In genomic region chr4:8594097-8595038, GRCh38 we compare ENCODE assay signal across 1 cellular context.
TF ChIP-seq lines count a peak whose summit lies in the region.

No MANE protein-coding gene starts in this region.

TF ChIP-seq in SK-N-SH, 30 proteins besides CTCF, POLR2A, EP300 and RAD21 (continued from another document):
- TF ChIP-seq ZBTB33 (IDR thresholded peaks at IDR 0.05; ENCODE audit: borderline replicate concordance, low read depth) = no peak
- TF ChIP-seq, protein P1, sequence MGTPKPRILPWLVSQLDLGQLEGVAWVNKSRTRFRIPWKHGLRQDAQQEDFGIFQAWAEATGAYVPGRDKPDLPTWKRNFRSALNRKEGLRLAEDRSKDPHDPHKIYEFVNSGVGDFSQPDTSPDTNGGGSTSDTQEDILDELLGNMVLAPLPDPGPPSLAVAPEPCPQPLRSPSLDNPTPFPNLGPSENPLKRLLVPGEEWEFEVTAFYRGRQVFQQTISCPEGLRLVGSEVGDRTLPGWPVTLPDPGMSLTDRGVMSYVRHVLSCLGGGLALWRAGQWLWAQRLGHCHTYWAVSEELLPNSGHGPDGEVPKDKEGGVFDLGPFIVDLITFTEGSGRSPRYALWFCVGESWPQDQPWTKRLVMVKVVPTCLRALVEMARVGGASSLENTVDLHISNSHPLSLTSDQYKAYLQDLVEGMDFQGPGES (IDR thresholded peaks at IDR 0.05; ENCODE audit: low read depth, low read length) = no peak
- TF ChIP-seq SMC3 (IDR thresholded peaks at IDR 0.05; ENCODE audit: low read depth, low read length) = peak; percentile 70
- no peak for TF ChIP-seq FOXJ3 (CRISPR knock-in tag; IDR thresholded peaks at IDR 0.05)
- TF ChIP-seq MXI1 (IDR thresholded peaks at IDR 0.05; ENCODE audit: low read depth, low read length) = no peak
- no peak for TF ChIP-seq SIN3A (IDR thresholded peaks at IDR 0.05; ENCODE audit: borderline replicate concordance, low read depth, low read length)
- TF ChIP-seq REST (IDR thresholded peaks at IDR 0.05; ENCODE audit: low read depth, low read length) = 0 out of 2 replicates have a peak, but pooled peaks have one; percentile 41
- no peak for TF ChIP-seq TEAD4 (IDR thresholded peaks at IDR 0.05; ENCODE audit: borderline replicate concordance, insufficient read depth)
- TF ChIP-seq, protein P2, sequence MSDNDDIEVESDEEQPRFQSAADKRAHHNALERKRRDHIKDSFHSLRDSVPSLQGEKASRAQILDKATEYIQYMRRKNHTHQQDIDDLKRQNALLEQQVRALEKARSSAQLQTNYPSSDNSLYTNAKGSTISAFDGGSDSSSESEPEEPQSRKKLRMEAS (IDR thresholded peaks at IDR 0.05; ENCODE audit: low read depth) = no peak
- TF ChIP-seq RCOR1 (IDR thresholded peaks at IDR 0.05; ENCODE audit: low read length) = no peak
- TF ChIP-seq, protein P3, sequence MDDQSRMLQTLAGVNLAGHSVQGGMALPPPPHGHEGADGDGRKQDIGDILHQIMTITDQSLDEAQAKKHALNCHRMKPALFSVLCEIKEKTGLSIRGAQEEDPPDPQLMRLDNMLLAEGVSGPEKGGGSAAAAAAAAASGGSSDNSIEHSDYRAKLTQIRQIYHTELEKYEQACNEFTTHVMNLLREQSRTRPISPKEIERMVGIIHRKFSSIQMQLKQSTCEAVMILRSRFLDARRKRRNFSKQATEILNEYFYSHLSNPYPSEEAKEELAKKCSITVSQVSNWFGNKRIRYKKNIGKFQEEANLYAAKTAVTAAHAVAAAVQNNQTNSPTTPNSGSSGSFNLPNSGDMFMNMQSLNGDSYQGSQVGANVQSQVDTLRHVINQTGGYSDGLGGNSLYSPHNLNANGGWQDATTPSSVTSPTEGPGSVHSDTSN (IDR thresholded peaks at IDR 0.05) = peak; percentile 25; the same call in 1 of the 2 replicates
- TF ChIP-seq GABPA (IDR thresholded peaks at IDR 0.05; ENCODE audit: low read depth) = no peak
- TF ChIP-seq NRF1 (IDR thresholded peaks at IDR 0.05; ENCODE audit: low read depth, low read length) = no peak
